1 cellular context compared by ENCODE assay signal in the genomic region with DNA sequence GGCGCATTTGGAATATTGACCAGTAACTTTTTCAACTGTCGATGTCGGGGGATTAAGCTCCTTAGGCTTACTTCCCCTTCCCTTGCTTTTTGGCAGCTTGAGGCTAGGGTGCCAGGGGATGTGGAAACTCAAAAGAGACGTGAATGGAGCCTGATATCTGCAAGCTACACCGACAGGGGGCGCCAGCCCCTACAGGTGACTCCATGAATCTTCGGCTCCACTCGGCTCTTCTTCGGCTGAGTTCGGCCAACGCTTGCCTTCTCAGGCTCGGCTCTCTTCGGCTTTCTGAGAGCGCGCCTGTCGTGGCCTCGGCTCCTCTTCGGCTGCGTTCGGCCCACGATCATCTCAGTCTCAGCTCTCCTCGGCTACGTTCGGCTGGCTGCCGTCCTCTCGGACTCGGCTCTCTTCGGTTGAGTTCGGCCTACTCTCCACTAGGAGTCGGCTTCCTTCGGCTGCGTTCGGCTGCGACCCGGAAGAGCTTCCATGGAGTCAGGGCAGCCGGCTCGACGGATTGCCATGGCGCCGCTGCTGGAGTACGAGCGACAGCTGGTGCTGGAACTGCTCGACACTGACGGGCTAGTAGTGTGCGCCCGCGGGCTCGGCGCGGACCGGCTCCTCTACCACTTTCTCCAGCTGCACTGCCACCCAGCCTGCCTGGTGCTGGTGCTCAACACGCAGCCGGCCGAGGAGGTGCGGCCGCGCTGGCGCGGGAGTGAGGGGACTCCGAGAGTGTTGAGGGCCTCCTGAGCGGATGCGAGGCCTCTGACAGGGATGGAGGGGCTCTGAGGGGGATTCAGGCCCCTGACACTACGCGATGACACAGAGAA.
TF ChIP-seq lines count a peak whose summit lies in the region.

A gene (plus strand): TSS at position 472 of the 827 bp plus-strand sequence. CDS start 12 bp downstream, at position 484.

TF ChIP-seq in HepG2, 621 proteins besides CTCF, POLR2A, EP300 and RAD21 (continued from another document and continues in another):
- peak; percentile 99 for TF ChIP-seq SRY (CRISPR knock-in tag; IDR thresholded peaks at IDR 0.05)
- TF ChIP-seq, protein P1, sequence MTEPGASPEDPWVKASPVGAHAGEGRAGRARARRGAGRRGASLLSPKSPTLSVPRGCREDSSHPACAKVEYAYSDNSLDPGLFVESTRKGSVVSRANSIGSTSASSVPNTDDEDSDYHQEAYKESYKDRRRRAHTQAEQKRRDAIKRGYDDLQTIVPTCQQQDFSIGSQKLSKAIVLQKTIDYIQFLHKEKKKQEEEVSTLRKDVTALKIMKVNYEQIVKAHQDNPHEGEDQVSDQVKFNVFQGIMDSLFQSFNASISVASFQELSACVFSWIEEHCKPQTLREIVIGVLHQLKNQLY (CRISPR knock-in tag; IDR thresholded peaks at IDR 0.05): 0 out of 2 replicates have a peak, but pooled peaks have one; percentile 31
- TF ChIP-seq ZNF549 (CRISPR knock-in tag; IDR thresholded peaks at IDR 0.05): no peak
- peak; percentile 89 for TF ChIP-seq SRSF1 (optimal IDR thresholded peaks at IDR 0.05; ENCODE audit: low read depth, low read length)
- no peak for TF ChIP-seq SRF (IDR thresholded peaks at IDR 0.05; ENCODE audit: low read depth, low read length)
- TF ChIP-seq CBX1 (IDR thresholded peaks at IDR 0.05; ENCODE audit: low read depth): peak; percentile 95
- 0 out of 2 replicates have a peak, but pooled peaks have one; percentile 78 for TF ChIP-seq IRF2 (CRISPR knock-in tag; IDR thresholded peaks at IDR 0.05)
- peak; percentile 95 for TF ChIP-seq ARHGAP35 (CRISPR knock-in tag; IDR thresholded peaks at IDR 0.05; ENCODE audit: borderline replicate concordance)
- TF ChIP-seq PHF8 (CRISPR knock-in tag; IDR thresholded peaks at IDR 0.05): peak; percentile 100
- TF ChIP-seq, protein P2, sequence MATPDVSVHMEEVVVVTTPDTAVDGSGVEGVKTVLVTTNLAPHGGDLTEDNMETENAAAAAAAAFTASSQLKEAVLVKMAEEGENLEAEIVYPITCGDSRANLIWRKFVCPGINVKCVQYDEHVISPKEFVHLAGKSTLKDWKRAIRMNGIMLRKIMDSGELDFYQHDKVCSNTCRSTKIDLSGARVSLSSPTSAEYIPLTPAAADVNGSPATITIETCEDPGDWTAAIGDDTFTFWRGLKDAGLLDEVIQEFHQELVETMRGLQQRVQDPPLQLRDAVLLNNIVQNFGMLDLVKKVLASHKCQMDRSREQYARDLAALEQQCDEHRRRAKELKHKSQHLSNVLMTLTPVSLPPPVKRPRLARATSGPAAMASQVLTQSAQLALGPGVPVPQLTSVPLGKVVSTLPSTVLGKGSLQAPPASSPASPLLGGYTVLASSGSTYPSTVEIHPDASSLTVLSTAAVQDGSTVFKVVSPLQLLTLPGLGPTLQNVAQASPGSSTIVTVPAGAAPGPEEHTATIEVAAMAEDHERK (CRISPR knock-in tag; IDR thresholded peaks at IDR 0.05; ENCODE audit: low read depth): no peak
- peak; percentile 98 for TF ChIP-seq KDM5B (CRISPR knock-in tag; IDR thresholded peaks at IDR 0.05; ENCODE audit: borderline replicate concordance)
- TF ChIP-seq TMF1 (CRISPR knock-in tag; IDR thresholded peaks at IDR 0.05; ENCODE audit: low read depth): 0 out of 2 replicates have a peak, but pooled peaks have one; percentile 14
- no peak; the same call in 1 of the 2 replicates for TF ChIP-seq ZC3H4 (CRISPR knock-in tag; IDR thresholded peaks at IDR 0.05; ENCODE audit: borderline replicate concordance)
- TF ChIP-seq TGIF2 (CRISPR knock-in tag; IDR thresholded peaks at IDR 0.05): peak; percentile 89
- peak; percentile 75; the same call in 1 of the 2 replicates for TF ChIP-seq EEA1 (CRISPR knock-in tag; IDR thresholded peaks at IDR 0.05; ENCODE audit: borderline replicate concordance)
- TF ChIP-seq, protein P3, sequence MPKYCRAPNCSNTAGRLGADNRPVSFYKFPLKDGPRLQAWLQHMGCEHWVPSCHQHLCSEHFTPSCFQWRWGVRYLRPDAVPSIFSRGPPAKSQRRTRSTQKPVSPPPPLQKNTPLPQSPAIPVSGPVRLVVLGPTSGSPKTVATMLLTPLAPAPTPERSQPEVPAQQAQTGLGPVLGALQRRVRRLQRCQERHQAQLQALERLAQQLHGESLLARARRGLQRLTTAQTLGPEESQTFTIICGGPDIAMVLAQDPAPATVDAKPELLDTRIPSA (CRISPR knock-in tag; IDR thresholded peaks at IDR 0.05; ENCODE audit: borderline replicate concordance): no peak; the same call in 1 of the 2 replicates
- TF ChIP-seq, protein P4, sequence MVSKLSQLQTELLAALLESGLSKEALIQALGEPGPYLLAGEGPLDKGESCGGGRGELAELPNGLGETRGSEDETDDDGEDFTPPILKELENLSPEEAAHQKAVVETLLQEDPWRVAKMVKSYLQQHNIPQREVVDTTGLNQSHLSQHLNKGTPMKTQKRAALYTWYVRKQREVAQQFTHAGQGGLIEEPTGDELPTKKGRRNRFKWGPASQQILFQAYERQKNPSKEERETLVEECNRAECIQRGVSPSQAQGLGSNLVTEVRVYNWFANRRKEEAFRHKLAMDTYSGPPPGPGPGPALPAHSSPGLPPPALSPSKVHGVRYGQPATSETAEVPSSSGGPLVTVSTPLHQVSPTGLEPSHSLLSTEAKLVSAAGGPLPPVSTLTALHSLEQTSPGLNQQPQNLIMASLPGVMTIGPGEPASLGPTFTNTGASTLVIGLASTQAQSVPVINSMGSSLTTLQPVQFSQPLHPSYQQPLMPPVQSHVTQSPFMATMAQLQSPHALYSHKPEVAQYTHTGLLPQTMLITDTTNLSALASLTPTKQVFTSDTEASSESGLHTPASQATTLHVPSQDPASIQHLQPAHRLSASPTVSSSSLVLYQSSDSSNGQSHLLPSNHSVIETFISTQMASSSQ (IDR thresholded peaks at IDR 0.05; ENCODE audit: low read depth): no peak
- TF ChIP-seq, protein P4 (CRISPR knock-in tag; IDR thresholded peaks at IDR 0.05; ENCODE audit: borderline replicate concordance): peak; percentile 82
- peak; percentile 79 for TF ChIP-seq ZNF451 (CRISPR knock-in tag; IDR thresholded peaks at IDR 0.05)
- TF ChIP-seq ZNF160 (CRISPR knock-in tag; IDR thresholded peaks at IDR 0.05): peak; percentile 55; the same call in 1 of the 2 replicates
- peak; percentile 75; the same call in 1 of the 2 replicates for TF ChIP-seq NFKBIZ (CRISPR knock-in tag; IDR thresholded peaks at IDR 0.05)
- no peak for TF ChIP-seq ZNF878 (CRISPR knock-in tag; IDR thresholded peaks at IDR 0.05)
- TF ChIP-seq KLF11 (CRISPR knock-in tag; IDR thresholded peaks at IDR 0.05): peak; percentile 64
- 0 out of 2 replicates have a peak, but pooled peaks have one; percentile 19 for TF ChIP-seq DNMT3B (CRISPR knock-in tag; conservative IDR thresholded peaks at IDR 0.05)
- TF ChIP-seq, protein P5, sequence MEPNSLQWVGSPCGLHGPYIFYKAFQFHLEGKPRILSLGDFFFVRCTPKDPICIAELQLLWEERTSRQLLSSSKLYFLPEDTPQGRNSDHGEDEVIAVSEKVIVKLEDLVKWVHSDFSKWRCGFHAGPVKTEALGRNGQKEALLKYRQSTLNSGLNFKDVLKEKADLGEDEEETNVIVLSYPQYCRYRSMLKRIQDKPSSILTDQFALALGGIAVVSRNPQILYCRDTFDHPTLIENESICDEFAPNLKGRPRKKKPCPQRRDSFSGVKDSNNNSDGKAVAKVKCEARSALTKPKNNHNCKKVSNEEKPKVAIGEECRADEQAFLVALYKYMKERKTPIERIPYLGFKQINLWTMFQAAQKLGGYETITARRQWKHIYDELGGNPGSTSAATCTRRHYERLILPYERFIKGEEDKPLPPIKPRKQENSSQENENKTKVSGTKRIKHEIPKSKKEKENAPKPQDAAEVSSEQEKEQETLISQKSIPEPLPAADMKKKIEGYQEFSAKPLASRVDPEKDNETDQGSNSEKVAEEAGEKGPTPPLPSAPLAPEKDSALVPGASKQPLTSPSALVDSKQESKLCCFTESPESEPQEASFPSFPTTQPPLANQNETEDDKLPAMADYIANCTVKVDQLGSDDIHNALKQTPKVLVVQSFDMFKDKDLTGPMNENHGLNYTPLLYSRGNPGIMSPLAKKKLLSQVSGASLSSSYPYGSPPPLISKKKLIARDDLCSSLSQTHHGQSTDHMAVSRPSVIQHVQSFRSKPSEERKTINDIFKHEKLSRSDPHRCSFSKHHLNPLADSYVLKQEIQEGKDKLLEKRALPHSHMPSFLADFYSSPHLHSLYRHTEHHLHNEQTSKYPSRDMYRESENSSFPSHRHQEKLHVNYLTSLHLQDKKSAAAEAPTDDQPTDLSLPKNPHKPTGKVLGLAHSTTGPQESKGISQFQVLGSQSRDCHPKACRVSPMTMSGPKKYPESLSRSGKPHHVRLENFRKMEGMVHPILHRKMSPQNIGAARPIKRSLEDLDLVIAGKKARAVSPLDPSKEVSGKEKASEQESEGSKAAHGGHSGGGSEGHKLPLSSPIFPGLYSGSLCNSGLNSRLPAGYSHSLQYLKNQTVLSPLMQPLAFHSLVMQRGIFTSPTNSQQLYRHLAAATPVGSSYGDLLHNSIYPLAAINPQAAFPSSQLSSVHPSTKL (CRISPR knock-in tag; IDR thresholded peaks at IDR 0.05): peak; percentile 60
- no peak for TF ChIP-seq MAFG (CRISPR knock-in tag; IDR thresholded peaks at IDR 0.05)
- TF ChIP-seq NCOA2 (CRISPR knock-in tag; IDR thresholded peaks at IDR 0.05): peak; percentile 32; the same call in 1 of the 2 replicates
- 0 out of 2 replicates have a peak, but pooled peaks have one; percentile 53 for TF ChIP-seq ZNF12 (CRISPR knock-in tag; IDR thresholded peaks at IDR 0.05)
- no peak; the same call in 1 of the 2 replicates for TF ChIP-seq ZNF776 (CRISPR knock-in tag; IDR thresholded peaks at IDR 0.05)
- TF ChIP-seq, protein P6, sequence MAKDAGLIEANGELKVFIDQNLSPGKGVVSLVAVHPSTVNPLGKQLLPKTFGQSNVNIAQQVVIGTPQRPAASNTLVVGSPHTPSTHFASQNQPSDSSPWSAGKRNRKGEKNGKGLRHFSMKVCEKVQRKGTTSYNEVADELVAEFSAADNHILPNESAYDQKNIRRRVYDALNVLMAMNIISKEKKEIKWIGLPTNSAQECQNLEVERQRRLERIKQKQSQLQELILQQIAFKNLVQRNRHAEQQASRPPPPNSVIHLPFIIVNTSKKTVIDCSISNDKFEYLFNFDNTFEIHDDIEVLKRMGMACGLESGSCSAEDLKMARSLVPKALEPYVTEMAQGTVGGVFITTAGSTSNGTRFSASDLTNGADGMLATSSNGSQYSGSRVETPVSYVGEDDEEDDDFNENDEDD (CRISPR knock-in tag; IDR thresholded peaks at IDR 0.05; ENCODE audit: borderline replicate concordance): peak; percentile 67; the same call in 1 of the 2 replicates
- peak; percentile 31 for TF ChIP-seq NFYC (CRISPR knock-in tag; IDR thresholded peaks at IDR 0.05)
- TF ChIP-seq YY1 (IDR thresholded peaks at IDR 0.05; ENCODE audit: insufficient read depth, insufficient replicate concordance, low read depth, low read length): peak; percentile 94
- TF ChIP-seq RFXANK (CRISPR knock-in tag; IDR thresholded peaks at IDR 0.05): peak; percentile 54; the same call in 1 of the 2 replicates
- peak; percentile 64 for TF ChIP-seq MIXL1 (CRISPR knock-in tag; IDR thresholded peaks at IDR 0.05)
- TF ChIP-seq NKX3-1 (CRISPR knock-in tag; IDR thresholded peaks at IDR 0.05): peak; percentile 88; the same call in 1 of the 2 replicates
- no peak for TF ChIP-seq HNRNPH1 (optimal IDR thresholded peaks at IDR 0.05; ENCODE audit: low read depth, low read length)
- peak; percentile 68; the same call in 1 of the 2 replicates for TF ChIP-seq ZNF235 (CRISPR knock-in tag; IDR thresholded peaks at IDR 0.05; ENCODE audit: borderline replicate concordance)
- TF ChIP-seq, protein P7, sequence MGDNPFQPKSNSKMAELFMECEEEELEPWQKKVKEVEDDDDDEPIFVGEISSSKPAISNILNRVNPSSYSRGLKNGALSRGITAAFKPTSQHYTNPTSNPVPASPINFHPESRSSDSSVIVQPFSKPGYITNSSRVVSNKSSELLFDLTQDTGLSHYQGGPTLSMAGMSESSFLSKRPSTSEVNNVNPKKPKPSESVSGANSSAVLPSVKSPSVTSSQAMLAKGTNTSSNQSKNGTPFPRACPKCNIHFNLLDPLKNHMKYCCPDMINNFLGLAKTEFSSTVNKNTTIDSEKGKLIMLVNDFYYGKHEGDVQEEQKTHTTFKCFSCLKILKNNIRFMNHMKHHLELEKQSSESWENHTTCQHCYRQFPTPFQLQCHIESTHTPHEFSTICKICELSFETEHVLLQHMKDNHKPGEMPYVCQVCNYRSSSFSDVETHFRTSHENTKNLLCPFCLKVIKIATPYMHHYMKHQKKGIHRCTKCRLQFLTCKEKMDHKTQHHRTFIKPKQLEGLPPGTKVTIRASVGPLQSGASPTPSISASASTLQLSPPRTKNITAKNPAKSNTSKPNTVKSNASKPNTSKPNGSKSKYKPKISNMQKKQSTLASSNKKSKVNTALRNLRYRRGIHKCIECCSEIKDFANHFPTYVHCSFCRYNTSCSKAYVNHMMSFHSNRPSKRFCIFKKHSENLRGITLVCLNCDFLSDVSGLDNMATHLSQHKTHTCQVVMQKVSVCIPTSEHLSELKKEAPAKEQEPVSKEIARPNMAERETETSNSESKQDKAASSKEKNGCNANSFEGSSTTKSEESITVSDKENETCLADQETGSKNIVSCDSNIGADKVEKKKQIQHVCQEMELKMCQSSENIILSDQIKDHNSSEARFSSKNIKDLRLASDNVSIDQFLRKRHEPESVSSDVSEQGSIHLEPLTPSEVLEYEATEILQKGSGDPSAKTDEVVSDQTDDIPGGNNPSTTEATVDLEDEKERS (CRISPR knock-in tag; IDR thresholded peaks at IDR 0.05): peak; percentile 59; the same call in 1 of the 2 replicates
- TF ChIP-seq, protein P8, sequence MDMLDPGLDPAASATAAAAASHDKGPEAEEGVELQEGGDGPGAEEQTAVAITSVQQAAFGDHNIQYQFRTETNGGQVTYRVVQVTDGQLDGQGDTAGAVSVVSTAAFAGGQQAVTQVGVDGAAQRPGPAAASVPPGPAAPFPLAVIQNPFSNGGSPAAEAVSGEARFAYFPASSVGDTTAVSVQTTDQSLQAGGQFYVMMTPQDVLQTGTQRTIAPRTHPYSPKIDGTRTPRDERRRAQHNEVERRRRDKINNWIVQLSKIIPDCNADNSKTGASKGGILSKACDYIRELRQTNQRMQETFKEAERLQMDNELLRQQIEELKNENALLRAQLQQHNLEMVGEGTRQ (IDR thresholded peaks at IDR 0.05; ENCODE audit: low read depth, low read length): no peak
- TF ChIP-seq, protein P8 (CRISPR knock-in tag; IDR thresholded peaks at IDR 0.05; ENCODE audit: borderline replicate concordance): no peak; the same call in 1 of the 2 replicates
- no peak for TF ChIP-seq IKZF1 (IDR thresholded peaks at IDR 0.05)
